In genomic region chr7:86592185-86592584, GRCh38 we compare ENCODE assay signal across 28 cellular contexts. TPM values are rescaled to one million over a fixed set of nuclear protein-coding genes. Genes with fewer than 3 reads are reported as not detected.
"Had no signal": no experiment of that assay in that cellular context is flagged by ENCODE, and none has a peak within 500 bp of the region (broad histone marks: within the 10 kb centered on the region; RNA-seq: fewer than 3 reads in every experiment).

No MANE protein-coding gene starts in this region.

- H3K4me1 ChIP-seq: pancreas, right lobe of liver, suprapubic skin, transverse colon, uterus had no signal

- ATAC-seq: activated CD8-positive, alpha-beta T cell treated with anti-CD3 and anti-CD28 coated beads, Interleukin-2, amount 10 ng/mL, durations not matched to agents 7 days and 5 days; activated naive CD8-positive, alpha-beta T cell treated with anti-CD3 and anti-CD28 coated beads, Interleukin-2, amount 50 U/mL, for 24 hours; left lobe of liver; natural killer cell; pancreas; right lobe of liver; stimulated activated naive CD8-positive, alpha-beta T cell treated with anti-CD3 and anti-CD28 coated beads, Interleukin-15, amount 100 ng/mL, for 72 hours had no signal

- DNase-seq: activated CD4-positive, alpha-beta T cell treated with anti-CD3 and anti-CD28 coated beads, Interleukin-2, amount 10 ng/mL, durations not matched to agents 24 days and 14 days; activated CD4-positive, CD25-positive, alpha-beta regulatory T cell; activated CD8-positive, alpha-beta T cell treated with anti-CD3 and anti-CD28 coated beads, Interleukin-2, amount 10 ng/mL, durations not matched to agents 7 days and 5 days; activated effector memory CD4-positive, alpha-beta T cell treated with Interleukin-2 at 50 U/mL for 16 hours; activated naive CD4-positive, alpha-beta T cell treated with anti-CD3 and anti-CD28 coated beads, Interleukin-2, amount 10 ng/mL, durations not matched to agents 7 days and 5 days; activated naive CD8-positive, alpha-beta T cell treated with anti-CD3 and anti-CD28 coated beads, Interleukin-2, amount 50 U/mL, for 24 hours; activated T-cell treated with anti-CD3 and anti-CD28 coated beads, Interleukin-2, amount 50 U/mL, for 24 hours; anterior cingulate cortex; brain microvascular endothelial cell; central memory CD4-positive, alpha-beta T cell; dorsolateral prefrontal cortex; endodermal cell; foreskin melanocyte; hypothalamus; natural killer cell; pancreas; right lobe of liver; small intestine; stimulated activated CD4-positive, alpha-beta T cell treated with anti-CD3 and anti-CD28 coated beads, Interleukin-15, amount 100 ng/mL, for 24 hours; stimulated activated CD4-positive, alpha-beta T cell treated with anti-CD3 and anti-CD28 coated beads, Interleukin-4, amount 100 ng/mL, for 1 hour; stimulated activated naive CD8-positive, alpha-beta T cell treated with anti-CD3 and anti-CD28 coated beads, Interleukin-15, amount 100 ng/mL, for 72 hours; transverse colon; uterus had no signal

- H3K9me3 ChIP-seq: pancreas, right lobe of liver, transverse colon, uterus had no signal

- H3K36me3 ChIP-seq: brain microvascular endothelial cell, pancreas, right lobe of liver, suprapubic skin, transverse colon, uterus had no signal

- H3K27me3 ChIP-seq: brain microvascular endothelial cell, dorsolateral prefrontal cortex, pancreas, right lobe of liver, suprapubic skin, transverse colon, uterus had no signal

- H3K27ac ChIP-seq: brain microvascular endothelial cell, dorsolateral prefrontal cortex, pancreas, right lobe of liver, suprapubic skin, transverse colon, uterus had no signal

- H3K4me3 ChIP-seq: dorsolateral prefrontal cortex, lung, pancreas, right lobe of liver, suprapubic skin, transverse colon, uterus had no signal

RNA-seq across cellular contexts. Expression of gene GRM3, which starts 51.5 kb away (rescaled TPM):
- total RNA-seq: activated CD4-positive, alpha-beta T cell treated with anti-CD3 and anti-CD28 coated beads, Interleukin-2, amount 10 ng/mL, durations not matched to agents 24 days and 14 days; activated CD8-positive, alpha-beta T cell treated with anti-CD3 and anti-CD28 coated beads, Interleukin-2, amount 10 ng/mL, durations not matched to agents 7 days and 5 days; epithelial cell of proximal tubule; fibroblast of lung; left lobe of liver; natural killer cell; pancreas; suprapubic skin; transverse colon had no signal
